22 cellular contexts compared by ENCODE assay signal in the genomic region with DNA sequence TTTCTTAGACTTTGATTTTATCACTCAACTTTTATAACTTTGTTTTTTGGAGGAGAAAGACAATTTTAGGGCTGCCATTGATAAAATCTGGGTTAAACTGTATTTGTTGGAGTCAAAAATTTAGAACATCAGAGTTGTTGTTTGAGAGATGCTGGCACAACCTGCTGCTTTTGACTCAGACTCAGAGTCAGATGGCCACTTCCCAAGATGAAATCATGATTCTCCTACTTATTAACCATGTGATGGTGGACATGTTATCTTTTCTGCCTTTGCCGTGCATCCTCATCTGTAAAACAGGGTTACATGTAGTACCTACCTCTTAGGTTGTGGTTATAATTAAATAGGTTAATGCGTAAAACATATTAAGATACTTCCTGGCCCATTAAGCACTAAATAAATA.
DNase-seq lines count a peak whose midpoint lies in the region; ATAC-seq and TF ChIP-seq lines count a peak whose summit lies in the region.
"Had no signal": no experiment of that assay in that cellular context is flagged by ENCODE, and none has a peak within 500 bp of the region (broad histone marks: within the 10 kb centered on the region; RNA-seq: fewer than 3 reads in every experiment).

No MANE protein-coding gene starts in this region.

- H3K36me3 ChIP-seq in aorta (ENCODE audit: control insufficient read depth in 1 of 2, insufficient read depth in 2 of 2, low read length in 1 of 2) (no peaks in the 10 kb centered on the region), left lung (no peaks in the 10 kb centered on the region)
- H3K36me3 ChIP-seq: BLaER1, Peyer's patch had no signal

- 71% methylated on average over 2 of the region's 2 CpGs for WGBS in right cardiac atrium
- WGBS in aorta, 2 donors = 77 to 88% methylated on average over 2 of the region's 2 CpGs

- peaks cover 3% of the 10 kb centered on the region for H3K4me1 ChIP-seq in right cardiac atrium (ENCODE audit: control insufficient read depth, insufficient read depth, low read length)
- peaks cover 0 to 2% of the 10 kb centered on the region in 2 donors for H3K4me1 ChIP-seq in aorta (ENCODE audit: control insufficient read depth in 1 of 2, insufficient read depth in 2 of 2, low read length in 2 of 2)
- no peaks in the 10 kb centered on the region for H3K4me1 ChIP-seq in left lung
- H3K4me1 ChIP-seq: BLaER1, Peyer's patch had no signal

- H3K27ac ChIP-seq in right cardiac atrium (ENCODE audit: low read length) = no peak overlapping the region
- no peak overlapping the region for H3K27ac ChIP-seq in aorta (ENCODE audit: low read depth in 1 of 2, low read length in 2 of 2)
- no peak overlapping the region for H3K27ac ChIP-seq in left lung
- H3K27ac ChIP-seq: BLaER1, KMS-11, Peyer's patch had no signal

- ATAC-seq in Right ventricle myocardium inferior = peak; percentile 40
- peak; percentile 40 to 44 for ATAC-seq in right cardiac atrium
- ATAC-seq in aorta (ENCODE audit: low FRiP score) = peak; percentile 34
- ATAC-seq in left lung = no peak
- ATAC-seq in GM18870 (IDR thresholded peaks at IDR 0.05; ENCODE audit: unreplicated experiment) = no peak
- ATAC-seq: GM23338 had no signal

- H3K4me3 ChIP-seq in fibroblast of the aortic adventitia (ENCODE audit: low read depth, low read length) (no peak overlapping the region), right cardiac atrium (ENCODE audit: low read length) (no peak overlapping the region), aorta (ENCODE audit: low read length in 2 of 2) (no peak overlapping the region), left lung (no peak overlapping the region)
- H3K4me3 ChIP-seq: BLaER1, GM23338, Peyer's patch had no signal

- H3K9me3 ChIP-seq in right cardiac atrium (ENCODE audit: control insufficient read depth, low read length) (no peaks in the 10 kb centered on the region), aorta (ENCODE audit: control insufficient read depth, low read length) (no peaks in the 10 kb centered on the region), left lung (no peaks in the 10 kb centered on the region)
- H3K9me3 ChIP-seq: BLaER1, Peyer's patch, SK-N-SH had no signal

- no peaks in the 10 kb centered on the region for H3K27me3 ChIP-seq in right cardiac atrium (ENCODE audit: control insufficient read depth, insufficient read depth)
- H3K27me3 ChIP-seq in aorta (ENCODE audit: control insufficient read depth in 1 of 2, insufficient read depth in 2 of 2, low read length in 1 of 2) = no peaks in the 10 kb centered on the region
- H3K27me3 ChIP-seq in left lung = no peaks in the 10 kb centered on the region
- H3K27me3 ChIP-seq: BLaER1, Peyer's patch had no signal

- intact Hi-C loops in Right ventricle myocardium inferior (cut with DNase I) (no loop called here), cardiac septum (cut with DNase I) (loop anchor here (10.0 kb wide), 1 partner anchor 215 kb away; a partner anchor contains a TSS), right cardiac atrium (cut with DNase I) (no loop called here), aorta (cut with DNase I) (no loop called here), left lung (cut with DNase I) (no loop called here)

- DNase-seq in Right ventricle myocardium inferior (ENCODE audit: missing footprints) = no peak
- DNase-seq in cardiac septum (ENCODE audit: low spot score) = no peak
- peak; percentile 63 for DNase-seq in fibroblast of the aortic adventitia (ENCODE audit: low read depth)
- DNase-seq in right cardiac atrium = no peak
- DNase-seq in aorta = no peak
- no peak for DNase-seq in left lung
- no peak for DNase-seq in NCI-H524 treated with DMSO at 0.1 percent for 48 hours (lab: John Stamatoyannopoulos, UW)
- DNase-seq: CD4-positive, CD25-positive, alpha-beta regulatory T cell; DMS153; DND-41; H9; HFFc6; NCI-H2029; NCI-H446 treated with DMSO at 0.1 percent for 48 hours; NCI-H526 treated with DMSO at 0.1 percent for 48 hours; OCI-M1; Peyer's patch; SK-N-SH had no signal

- no peak for TF ChIP-seq CTCF in fibroblast of the aortic adventitia (IDR thresholded peaks at IDR 0.05; ENCODE audit: insufficient read depth, low read length)
- no peak for TF ChIP-seq CTCF in left lung (IDR thresholded peaks at IDR 0.05)

Comparison
In these comparisons a context has a peak if more than half of its experiments do, and no peak if none do; other contexts are left out.
1. ATAC-seq: peak in Right ventricle myocardium inferior (single experiment), right cardiac atrium (2 of 2) and aorta (single experiment); none in left lung (single experiment) and GM18870 (single experiment).